Comparison of ENCODE assay signal across 16 cellular contexts in the genomic region with DNA sequence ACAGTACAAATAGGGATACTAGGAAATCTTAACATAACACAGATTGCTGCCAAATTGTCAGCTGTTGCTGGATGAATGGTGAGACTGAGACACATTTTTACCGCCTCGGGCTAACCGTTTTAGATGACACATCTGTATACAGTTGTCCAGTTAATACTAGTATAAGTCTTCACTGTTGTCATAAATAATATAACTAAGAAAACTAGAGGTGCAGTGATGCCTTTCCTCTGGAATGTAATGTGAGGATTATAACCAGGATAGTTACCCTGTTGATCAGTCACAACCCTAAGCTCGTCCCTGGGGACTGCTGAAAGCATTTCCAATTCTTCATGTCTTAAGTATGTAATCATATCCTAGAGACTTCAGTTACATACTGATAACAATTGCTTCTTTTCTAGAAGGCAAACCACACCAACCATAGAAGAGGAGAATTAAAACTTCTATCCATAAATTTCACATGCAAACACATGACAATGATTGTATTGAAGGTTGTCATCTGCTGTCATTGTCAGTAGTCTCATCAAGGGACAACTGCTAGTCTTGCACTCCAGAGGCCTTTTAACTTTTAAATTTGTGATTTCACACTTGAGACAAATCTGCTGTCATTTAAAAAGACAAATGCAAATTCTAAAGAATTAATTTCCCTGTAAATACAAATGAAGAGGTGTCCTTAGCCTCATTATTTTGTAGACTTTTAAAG.
DNase-seq lines count a peak whose midpoint lies in the region; ATAC-seq and TF ChIP-seq lines count a peak whose summit lies in the region.
"Had no signal": no experiment of that assay in that cellular context is flagged by ENCODE, and none has a peak within 500 bp of the region (broad histone marks: within the 10 kb centered on the region; RNA-seq: fewer than 3 reads in every experiment).

No MANE protein-coding gene starts in this region.

- TF ChIP-seq CTCF in SK-N-SH (IDR thresholded peaks at IDR 0.05): no peak

- no peaks in the 10 kb centered on the region for H3K79me2 ChIP-seq in SK-N-SH (ENCODE audit: insufficient read depth)

- POLR2A ChIA-PET in SK-N-SH (lab: Yijun Ruan, JAX): no interaction called here

- H2AFZ ChIP-seq in SK-N-SH (ENCODE audit: low read depth): no peak overlapping the region

- H3K4me3 ChIP-seq in SK-N-SH (ENCODE audit: low read depth in 2 of 2, low read length in 1 of 2): no peak overlapping the region
- H3K4me3 ChIP-seq: ascending aorta, coronary artery had no signal

- H3F3A ChIP-seq in SK-N-SH (replicated peaks; ENCODE audit: insufficient read depth): no peaks in the 10 kb centered on the region

- DNase-seq in SK-N-SH (no peak), SK-N-DZ (ENCODE audit: low spot score) (peak; percentile 5), fibroblast of the conjunctiva (ENCODE audit: low read depth) (peak; percentile 9), HPDE6-E6E7 (ENCODE audit: extremely low spot score) (no peak), NCI-H146 (lab: John Stamatoyannopoulos, UW) (no peak)
- DNase-seq: activated B cell treated with CpG ODN at 0.5 μM for 24 hours; kidney glomerular epithelial cell; NCI-H1930; NCI-H774; RPMI8226; stimulated activated naive CD8-positive, alpha-beta T cell treated with anti-CD3 and anti-CD28 coated beads, Interleukin-15, amount 100 ng/mL, for 72 hours had no signal

- CTCF ChIA-PET in SK-N-SH (lab: Yijun Ruan, JAX): no interaction called here

- H4K20me1 ChIP-seq in SK-N-SH (ENCODE audit: insufficient read depth): no peaks in the 10 kb centered on the region

- no peaks in the 10 kb centered on the region for H3K27me3 ChIP-seq in SK-N-SH (ENCODE audit: insufficient read depth)
- H3K27me3 ChIP-seq: ascending aorta had no signal

- TF ChIP-seq RAD21 in SK-N-SH (IDR thresholded peaks at IDR 0.05; ENCODE audit: low read length): no peak

- ATAC-seq in SK-N-SH treated with all-trans-retinoic acid at 6 μM for 48 hours (peak; percentile 62), HG03196 (IDR thresholded peaks at IDR 0.05; ENCODE audit: unreplicated experiment) (no peak), HG03571 (IDR thresholded peaks at IDR 0.05; ENCODE audit: unreplicated experiment) (no peak)
- ATAC-seq: stimulated activated naive CD8-positive, alpha-beta T cell treated with anti-CD3 and anti-CD28 coated beads, Interleukin-15, amount 100 ng/mL, for 72 hours had no signal

- 77% methylated on average over 4 of the region's 4 CpGs for WGBS in SK-N-SH (ENCODE audit: low lambda C conversion rate)

- H3K4me2 ChIP-seq in SK-N-SH: no peak overlapping the region

- no peaks in the 10 kb centered on the region for H3K9me2 ChIP-seq in SK-N-SH

- no peak overlapping the region for H3K9ac ChIP-seq in SK-N-SH

- no peak for TF ChIP-seq EP300 in SK-N-SH (IDR thresholded peaks at IDR 0.05; ENCODE audit: borderline replicate concordance in 1 of 2, low read depth in 1 of 2, low read length in 1 of 2)

- no peaks in the 10 kb centered on the region for H3K9me3 ChIP-seq in SK-N-SH
- H3K9me3 ChIP-seq: ascending aorta had no signal

- H3K4me1 ChIP-seq in SK-N-SH (ENCODE audit: control insufficient read depth in 1 of 2, insufficient read depth in 2 of 2, low read depth in 1 of 2, low read length in 1 of 2): no peaks in the 10 kb centered on the region
- H3K4me1 ChIP-seq: ascending aorta had no signal

- no peaks in the 10 kb centered on the region for H3K36me3 ChIP-seq in SK-N-SH (replicated peaks in 1 of 2; ENCODE audit: control insufficient read depth in 1 of 2, insufficient read depth in 2 of 2, low read length in 1 of 2)
- H3K36me3 ChIP-seq: ascending aorta had no signal

- H3K27ac ChIP-seq in SK-N-SH (ENCODE audit: low read depth in 2 of 2, low read length in 1 of 2): no peak overlapping the region
- H3K27ac ChIP-seq: ascending aorta, coronary artery had no signal

TF ChIP-seq in SK-N-SH treated with all-trans-retinoic acid at 6 μM for 48 hours, 23 proteins besides CTCF, POLR2A, EP300 and RAD21 (continues in another document):
- TF ChIP-seq BACH2 (CRISPR knock-in tag; IDR thresholded peaks at IDR 0.05; ENCODE audit: borderline replicate concordance) (no peak), ZNF565 (CRISPR knock-in tag; conservative IDR thresholded peaks at IDR 0.05; ENCODE audit: low read depth) (no peak), CREB5 (CRISPR knock-in tag; IDR thresholded peaks at IDR 0.05; ENCODE audit: low read depth) (no peak), ARNTL (CRISPR knock-in tag; IDR thresholded peaks at IDR 0.05; ENCODE audit: borderline replicate concordance, low read depth) (no peak), PPARA (CRISPR knock-in tag; IDR thresholded peaks at IDR 0.05; ENCODE audit: borderline replicate concordance) (no peak), ZNF8 (CRISPR knock-in tag; IDR thresholded peaks at IDR 0.05) (no peak), RARB (CRISPR knock-in tag; IDR thresholded peaks at IDR 0.05) (no peak)
- TF ChIP-seq, protein P1, sequence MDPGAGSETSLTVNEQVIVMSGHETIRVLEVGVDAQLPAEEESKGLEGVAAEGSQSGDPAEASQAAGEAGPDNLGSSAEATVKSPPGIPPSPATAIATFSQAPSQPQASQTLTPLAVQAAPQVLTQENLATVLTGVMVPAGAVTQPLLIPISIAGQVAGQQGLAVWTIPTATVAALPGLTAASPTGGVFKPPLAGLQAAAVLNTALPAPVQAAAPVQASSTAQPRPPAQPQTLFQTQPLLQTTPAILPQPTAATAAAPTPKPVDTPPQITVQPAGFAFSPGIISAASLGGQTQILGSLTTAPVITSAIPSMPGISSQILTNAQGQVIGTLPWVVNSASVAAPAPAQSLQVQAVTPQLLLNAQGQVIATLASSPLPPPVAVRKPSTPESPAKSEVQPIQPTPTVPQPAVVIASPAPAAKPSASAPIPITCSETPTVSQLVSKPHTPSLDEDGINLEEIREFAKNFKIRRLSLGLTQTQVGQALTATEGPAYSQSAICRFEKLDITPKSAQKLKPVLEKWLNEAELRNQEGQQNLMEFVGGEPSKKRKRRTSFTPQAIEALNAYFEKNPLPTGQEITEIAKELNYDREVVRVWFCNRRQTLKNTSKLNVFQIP (CRISPR knock-in tag; IDR thresholded peaks at IDR 0.05; ENCODE audit: borderline replicate concordance, low read depth): no peak

TF ChIP-seq in SK-N-SH, 30 proteins besides CTCF, POLR2A, EP300 and RAD21:
- TF ChIP-seq TAF1 (IDR thresholded peaks at IDR 0.05; ENCODE audit: borderline replicate concordance, low read depth, low read length): no peak
- TF ChIP-seq FOXJ3 (CRISPR knock-in tag; IDR thresholded peaks at IDR 0.05): no peak
- no peak for TF ChIP-seq NFIC (IDR thresholded peaks at IDR 0.05; ENCODE audit: borderline replicate concordance)
- TF ChIP-seq TEAD4 (IDR thresholded peaks at IDR 0.05; ENCODE audit: borderline replicate concordance, insufficient read depth): no peak
- TF ChIP-seq GABPA (IDR thresholded peaks at IDR 0.05; ENCODE audit: low read depth): no peak
- TF ChIP-seq, protein P2, sequence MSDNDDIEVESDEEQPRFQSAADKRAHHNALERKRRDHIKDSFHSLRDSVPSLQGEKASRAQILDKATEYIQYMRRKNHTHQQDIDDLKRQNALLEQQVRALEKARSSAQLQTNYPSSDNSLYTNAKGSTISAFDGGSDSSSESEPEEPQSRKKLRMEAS (IDR thresholded peaks at IDR 0.05; ENCODE audit: low read depth): no peak
- no peak for TF ChIP-seq GATA2 (CRISPR knock-in tag; IDR thresholded peaks at IDR 0.05)
- TF ChIP-seq CHD2 (IDR thresholded peaks at IDR 0.05; ENCODE audit: low read length, partially characterized antibody): no peak
- TF ChIP-seq YY1 (IDR thresholded peaks at IDR 0.05; ENCODE audit: low read depth): no peak
- no peak for TF ChIP-seq SIN3A (IDR thresholded peaks at IDR 0.05; ENCODE audit: borderline replicate concordance, low read depth, low read length)
- TF ChIP-seq EZH2phosphoT487 (IDR thresholded peaks at IDR 0.05; ENCODE audit: borderline replicate concordance, low read depth): no peak
- no peak for TF ChIP-seq NRF1 (IDR thresholded peaks at IDR 0.05; ENCODE audit: low read depth, low read length)
- no peak for TF ChIP-seq PBX3 (IDR thresholded peaks at IDR 0.05)

Comparison
In these comparisons a context has a peak if more than half of its experiments do, and no peak if none do; other contexts are left out.
1. DNase-seq: peak in SK-N-DZ (single experiment) and fibroblast of the conjunctiva (single experiment); none in SK-N-SH (single experiment), HPDE6-E6E7 (single experiment) and NCI-H146 (single experiment).